In the genomic region with DNA sequence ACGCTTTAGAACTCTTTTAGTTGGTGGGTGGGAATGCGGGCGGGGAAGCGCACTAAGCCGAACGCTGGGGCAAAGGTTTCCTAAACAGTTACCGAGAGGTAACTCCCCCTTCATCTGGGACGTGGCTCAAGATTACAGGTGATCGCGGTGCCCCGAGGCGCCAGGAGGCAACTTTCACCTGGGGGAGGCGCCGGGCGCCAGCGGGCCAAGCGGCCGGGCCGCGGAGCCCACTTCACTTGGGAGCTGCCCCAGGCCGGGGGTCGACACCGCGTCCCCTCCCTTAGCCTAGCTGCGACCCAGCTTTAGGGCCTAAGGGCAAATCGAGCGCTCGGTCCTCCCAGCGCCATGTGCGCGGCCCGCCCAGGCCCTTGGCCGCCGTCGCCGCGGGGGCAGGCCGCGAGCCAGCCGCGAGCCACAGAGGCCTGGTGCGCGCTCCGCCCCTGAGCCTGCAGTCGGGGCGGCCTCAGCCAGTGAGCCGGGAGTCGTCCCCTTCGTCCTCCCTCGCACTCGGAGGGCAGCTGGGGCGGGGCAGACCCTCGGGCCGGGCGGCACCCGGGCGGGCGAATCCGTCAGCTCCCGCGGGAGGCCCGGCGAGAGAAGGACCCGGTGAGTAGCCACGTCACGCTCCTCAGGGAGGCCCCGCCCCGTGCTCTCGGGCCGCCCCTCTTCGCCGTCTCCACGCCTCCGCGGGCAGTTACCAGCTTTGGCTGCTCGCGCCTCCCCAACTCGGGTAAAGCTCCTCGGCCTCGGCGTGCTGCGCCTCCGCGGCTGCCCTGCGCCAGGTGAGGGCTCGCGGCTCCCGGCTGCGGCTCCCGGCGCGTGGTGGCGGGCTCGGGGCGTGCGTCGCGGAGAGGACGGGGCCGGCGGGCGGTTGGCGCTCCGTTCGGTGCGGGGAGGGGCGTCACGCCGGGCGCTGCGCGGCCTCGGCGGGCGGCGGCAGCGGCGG, we compare ENCODE assay signal across 8 cellular contexts. TPM values are rescaled to one million over a fixed set of nuclear protein-coding genes. Genes with fewer than 3 reads are reported as not detected.
DNase-seq lines count a peak whose midpoint lies in the region; ATAC-seq and TF ChIP-seq lines count a peak whose summit lies in the region.

A gene (plus strand): TSS at position 693 of the 946 bp plus-strand sequence. CDS start 13,640 bp downstream, outside the sequence.

- no peak for TF ChIP-seq CTCF in kidney epithelial cell (IDR thresholded peaks at IDR 0.05; ENCODE audit: insufficient read depth, low read length, poor library complexity, severe bottlenecking)

- no peaks in the 10 kb centered on the region for H3K36me3 ChIP-seq in kidney epithelial cell (ENCODE audit: control insufficient read depth, insufficient read depth, low read length)

- DNase-seq in AML-193 (lab: John Stamatoyannopoulos, UW) (peak; percentile 87 to 88), NCI-H446 (lab: John Stamatoyannopoulos, UW) (peak; percentile 92 to 95), cerebellar cortex (ENCODE audit: low spot score) (peak; percentile 87), kidney epithelial cell (ENCODE audit: low read depth) (peak; percentile 71)
- peak; percentile 92 for DNase-seq in activated CD4-positive, CD25-positive, alpha-beta regulatory T cell treated with anti-CD3 and anti-CD28 coated beads, Interleukin-2, amount 50 U/mL, for 72 hours
- DNase-seq in stimulated activated CD4-positive, alpha-beta T cell treated with anti-CD3 and anti-CD28 coated beads, Interleukin-15, amount 100 ng/mL, for 24 hours: peak; percentile 95

- H3K4me3 ChIP-seq in kidney epithelial cell (ENCODE audit: low read depth, low read length): peak within 1 kb of the TSS; percentile 84

- H3K27me3 ChIP-seq in kidney epithelial cell (ENCODE audit: control insufficient read depth, insufficient read depth, low read length): no peaks in the 10 kb centered on the region

- ATAC-seq in GM19043 (IDR thresholded peaks at IDR 0.05; ENCODE audit: low read depth, unreplicated experiment) (peak; percentile 87), HG03354 (IDR thresholded peaks at IDR 0.05; ENCODE audit: poor library complexity, severe bottlenecking, unreplicated experiment) (peak; percentile 92)

RNA-seq across cellular contexts. Expression of the gene that starts here (rescaled TPM):
- total RNA-seq in kidney epithelial cell: 22.7 and 24.2 TPM in 2 replicates

Comparison
In these comparisons a context has a peak if more than half of its experiments do, and no peak if none do; other contexts are left out.
1. Peak in every context shown above with its lines: DNase-seq, ATAC-seq and H3K4me3 ChIP-seq.